ENCODE assay signal across 11 cellular contexts in genomic region chr13:50915562-50915961, GRCh38. TPM values are rescaled to one million over a fixed set of nuclear protein-coding genes. Genes with fewer than 3 reads are reported as not detected.
DNase-seq lines count a peak whose midpoint lies in the region; ATAC-seq and TF ChIP-seq lines count a peak whose summit lies in the region.
"Had no signal": no experiment of that assay in that cellular context is flagged by ENCODE, and none has a peak within 500 bp of the region (broad histone marks: within the 10 kb centered on the region; RNA-seq: fewer than 3 reads in every experiment).

No MANE protein-coding gene starts in this region.

- ATAC-seq in natural killer cell treated with Interleukin-12 subunit alpha and Interleukin-12 subunit beta and Interleukin-15 and Interleukin-18, amount 100 ng/mL, for 72 hours = no peak
- no peak for ATAC-seq in GM18498 (IDR thresholded peaks at IDR 0.05; ENCODE audit: unreplicated experiment)

- H3K4me3 Mint-ChIP-seq in IgD-negative memory B cell = peak overlapping the region in 2 of 4 donors; percentile 6 to 80
- H3K4me3 Mint-ChIP-seq in activated CD4-positive, alpha-beta T cell treated with anti-CD3 and anti-CD28 coated beads, Interleukin-2, amount 10 ng/mL, durations not matched to agents 24 days and 14 days = peak overlapping the region; percentile 26
- H3K4me3 Mint-ChIP-seq in natural killer cell treated with Interleukin-12 subunit alpha and Interleukin-12 subunit beta and Interleukin-15 and Interleukin-18, amount 100 ng/mL, for 72 hours = peak overlapping the region; percentile 58

- peak; percentile 70 for DNase-seq in activated CD4-positive, alpha-beta T cell treated with anti-CD3 and anti-CD28 coated beads, Interleukin-2, amount 10 ng/mL, durations not matched to agents 24 days and 14 days
- no peak for DNase-seq in natural killer cell treated with Interleukin-12 subunit alpha and Interleukin-12 subunit beta and Interleukin-15 and Interleukin-18, amount 100 ng/mL, for 72 hours (ENCODE audit: low spot score)
- no peak for DNase-seq in NCI-H1436 treated with DMSO at 0.1 percent for 48 hours (lab: John Stamatoyannopoulos, UW)
- DNase-seq in NCI-H345 treated with DMSO at 0.1 percent for 48 hours (lab: John Stamatoyannopoulos, UW; ENCODE audit: unreplicated experiment) = no peak
- DNase-seq in SW 1271 (lab: John Stamatoyannopoulos, UW) = no peak
- DNase-seq: MG63; stimulated activated CD4-positive, alpha-beta T cell treated with anti-CD3 and anti-CD28 coated beads, Interleukin-4, amount 100 ng/mL, for 24 hours had no signal

- H3K36me3 Mint-ChIP-seq in IgD-negative memory B cell = peaks cover 11% of the 10 kb centered on the region
- H3K36me3 Mint-ChIP-seq in activated CD4-positive, alpha-beta T cell treated with anti-CD3 and anti-CD28 coated beads, Interleukin-2, amount 10 ng/mL, durations not matched to agents 24 days and 14 days (ENCODE audit: low read depth) = peaks cover 20% of the 10 kb centered on the region
- no peaks in the 10 kb centered on the region for H3K36me3 Mint-ChIP-seq in natural killer cell treated with Interleukin-12 subunit alpha and Interleukin-12 subunit beta and Interleukin-15 and Interleukin-18, amount 100 ng/mL, for 72 hours
- H3K36me3 Mint-ChIP-seq: activated naive CD8-positive, alpha-beta T cell had no signal

- H3K27me3 Mint-ChIP-seq in IgD-negative memory B cell = no peaks in the 10 kb centered on the region
- H3K27me3 Mint-ChIP-seq in activated CD4-positive, alpha-beta T cell treated with anti-CD3 and anti-CD28 coated beads, Interleukin-2, amount 10 ng/mL, durations not matched to agents 24 days and 14 days = no peaks in the 10 kb centered on the region
- no peaks in the 10 kb centered on the region for H3K27me3 Mint-ChIP-seq in natural killer cell treated with Interleukin-12 subunit alpha and Interleukin-12 subunit beta and Interleukin-15 and Interleukin-18, amount 100 ng/mL, for 72 hours
- H3K27me3 Mint-ChIP-seq: activated naive CD8-positive, alpha-beta T cell had no signal

- H3K4me1 Mint-ChIP-seq in IgD-negative memory B cell = peaks cover 57 to 69% (median 59%) of the 10 kb centered on the region in 3 donors
- peaks cover 60% of the 10 kb centered on the region for H3K4me1 Mint-ChIP-seq in activated CD4-positive, alpha-beta T cell treated with anti-CD3 and anti-CD28 coated beads, Interleukin-2, amount 10 ng/mL, durations not matched to agents 24 days and 14 days
- peaks cover 64 to 65% of the 10 kb centered on the region in 2 donors for H3K4me1 Mint-ChIP-seq in natural killer cell treated with Interleukin-12 subunit alpha and Interleukin-12 subunit beta and Interleukin-15 and Interleukin-18, amount 100 ng/mL, for 72 hours (ENCODE audit: low read depth in 2 of 2)

- peak; percentile 36; the same call in 1 of the 2 replicates for TF ChIP-seq CTCF in GM12875 (IDR thresholded peaks at IDR 0.05; ENCODE audit: borderline replicate concordance, insufficient read depth, low read depth, low read length)

- intact Hi-C loops in activated CD4-positive, alpha-beta T cell treated with anti-CD3 and anti-CD28 coated beads, Interleukin-2, amount 10 ng/mL, durations not matched to agents 24 days and 14 days (cut with micrococcal nuclease) = loop anchor here (10.0 kb wide), 2 partner anchors 201 to 491 kb away; no protein-coding TSS in a partner anchor

- H3K27ac Mint-ChIP-seq in IgD-negative memory B cell = peak overlapping the region; percentile 58 to 93 (median 65)
- H3K27ac Mint-ChIP-seq in activated CD4-positive, alpha-beta T cell treated with anti-CD3 and anti-CD28 coated beads, Interleukin-2, amount 10 ng/mL, durations not matched to agents 24 days and 14 days = peak overlapping the region; percentile 20
- peak overlapping the region; percentile 81 to 87 for H3K27ac Mint-ChIP-seq in natural killer cell treated with Interleukin-12 subunit alpha and Interleukin-12 subunit beta and Interleukin-15 and Interleukin-18, amount 100 ng/mL, for 72 hours

- no peaks in the 10 kb centered on the region for H3K9me3 Mint-ChIP-seq in IgD-negative memory B cell
- peaks cover 4% of the 10 kb centered on the region for H3K9me3 Mint-ChIP-seq in activated CD4-positive, alpha-beta T cell treated with anti-CD3 and anti-CD28 coated beads, Interleukin-2, amount 10 ng/mL, durations not matched to agents 24 days and 14 days
- H3K9me3 Mint-ChIP-seq in natural killer cell treated with Interleukin-12 subunit alpha and Interleukin-12 subunit beta and Interleukin-15 and Interleukin-18, amount 100 ng/mL, for 72 hours = no peaks in the 10 kb centered on the region

- H3K4me3 ChIP-seq in GM12875 (ENCODE audit: low read depth, low read length) = no peak overlapping the region
- H3K4me3 ChIP-seq: MG63 had no signal

RNA-seq across cellular contexts. Expression of gene RNASEH2B, which starts 6.0 kb away (rescaled TPM):
- polyA plus RNA-seq in IgD-negative memory B cell = 189 TPM
- total RNA-seq in activated CD4-positive, alpha-beta T cell treated with anti-CD3 and anti-CD28 coated beads, Interleukin-2, amount 10 ng/mL, durations not matched to agents 24 days and 14 days = 57.9 and 61.0 TPM in 2 replicates
- total RNA-seq in natural killer cell treated with Interleukin-12 subunit alpha and Interleukin-12 subunit beta and Interleukin-15 and Interleukin-18, amount 100 ng/mL, for 72 hours = 10 to 100 TPM; 33.3 to 64.2 TPM

Comparison
In these comparisons a context has a peak if more than half of its experiments do, and no peak if none do; other contexts are left out.
1. H3K27ac Mint-ChIP-seq: peak in every context shown above with its lines; median percentile 84 in natural killer cell treated with Interleukin-12 subunit alpha and Interleukin-12 subunit beta and Interleukin-15 and Interleukin-18, amount 100 ng/mL, for 72 hours; 65 in IgD-negative memory B cell; 20 in activated CD4-positive, alpha-beta T cell treated with anti-CD3 and anti-CD28 coated beads, Interleukin-2, amount 10 ng/mL, durations not matched to agents 24 days and 14 days.